Comparison of ENCODE assay signal across 1 cellular context in genomic region chr3:50008931-50009330, GRCh38.
TF ChIP-seq lines count a peak whose summit lies in the region.

No MANE protein-coding gene starts in this region.

TF ChIP-seq in WTC11, 78 proteins besides CTCF, POLR2A, EP300 and RAD21 (continued from another document):
- TF ChIP-seq, protein P1, sequence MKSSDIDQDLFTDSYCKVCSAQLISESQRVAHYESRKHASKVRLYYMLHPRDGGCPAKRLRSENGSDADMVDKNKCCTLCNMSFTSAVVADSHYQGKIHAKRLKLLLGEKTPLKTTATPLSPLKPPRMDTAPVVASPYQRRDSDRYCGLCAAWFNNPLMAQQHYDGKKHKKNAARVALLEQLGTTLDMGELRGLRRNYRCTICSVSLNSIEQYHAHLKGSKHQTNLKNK (CRISPR knock-in tag; IDR thresholded peaks at IDR 0.05): no peak
- TF ChIP-seq RORB (CRISPR knock-in tag; IDR thresholded peaks at IDR 0.05) (no peak), ZNF416 (CRISPR knock-in tag; IDR thresholded peaks at IDR 0.05) (no peak), JAZF1 (CRISPR knock-in tag; IDR thresholded peaks at IDR 0.05) (no peak), AR (CRISPR knock-in tag; IDR thresholded peaks at IDR 0.05) (no peak)
TF ChIP-seq in WTC11: peak in this region for 0.
